28 cellular contexts compared by ENCODE assay signal in genomic region chr2:115825912-115826311, GRCh38.
"Had no signal": no experiment of that assay in that cellular context is flagged by ENCODE, and none has a peak within 500 bp of the region (broad histone marks: within the 10 kb centered on the region; RNA-seq: fewer than 3 reads in every experiment).

No MANE protein-coding gene starts in this region.

- H3K4me1 Mint-ChIP-seq: stimulated activated effector memory CD8-positive, alpha-beta T cell treated with anti-CD3 and anti-CD28 coated beads, Interleukin-12 subunit alpha, Interleukin-12 subunit beta, amount 100 ng/mL, for 72 hours; stimulated activated memory B cell treated with anti-CD40 and anti-IgM and Interleukin-4, amounts not matched to agents 10 μg/mL and 1 μg/mL and 100 μg/mL, for 72 hours; stimulated activated naive B cell treated with anti-CD40 and anti-IgM and Interleukin-4, amounts not matched to agents 10 μg/mL and 1 μg/mL and 100 μg/mL, for 72 hours; stimulated activated naive CD8-positive, alpha-beta T cell treated with anti-CD3 and anti-CD28 coated beads, Interleukin-15, amount 100 ng/mL, for 72 hours had no signal

- H3K27ac Mint-ChIP-seq: stimulated activated effector memory CD8-positive, alpha-beta T cell treated with anti-CD3 and anti-CD28 coated beads, Interleukin-12 subunit alpha, Interleukin-12 subunit beta, amount 100 ng/mL, for 72 hours; stimulated activated memory B cell treated with anti-CD40 and anti-IgM and Interleukin-4, amounts not matched to agents 10 μg/mL and 1 μg/mL and 100 μg/mL, for 72 hours; stimulated activated naive B cell treated with anti-CD40 and anti-IgM and Interleukin-4, amounts not matched to agents 10 μg/mL and 1 μg/mL and 100 μg/mL, for 72 hours; stimulated activated naive CD8-positive, alpha-beta T cell treated with anti-CD3 and anti-CD28 coated beads, Interleukin-15, amount 100 ng/mL, for 72 hours; stimulated activated naive CD8-positive, alpha-beta T cell treated with anti-CD3 and anti-CD28 coated beads, Interleukin-15, Interleukin-2, amounts not matched to agents 100 ng/mL and 50 ng/mL, for 24 hours; type B pancreatic cell had no signal

- H3K27ac ChIP-seq: stomach, suprapubic skin, testis, thoracic aorta, thyroid gland, tibial artery, tibial nerve, transverse colon, upper lobe of left lung, upper lobe of right lung, uterus, vagina had no signal

- H3K36me3 Mint-ChIP-seq: stimulated activated effector memory CD8-positive, alpha-beta T cell treated with anti-CD3 and anti-CD28 coated beads, Interleukin-12 subunit alpha, Interleukin-12 subunit beta, amount 100 ng/mL, for 72 hours; stimulated activated memory B cell treated with anti-CD40 and anti-IgM and Interleukin-4, amounts not matched to agents 10 μg/mL and 1 μg/mL and 100 μg/mL, for 72 hours; stimulated activated naive B cell treated with anti-CD40 and anti-IgM and Interleukin-4, amounts not matched to agents 10 μg/mL and 1 μg/mL and 100 μg/mL, for 72 hours; type B pancreatic cell had no signal

- H3K9me3 Mint-ChIP-seq: stimulated activated naive CD8-positive, alpha-beta T cell treated with anti-CD3 and anti-CD28 coated beads, Interleukin-15, Interleukin-2, amounts not matched to agents 100 ng/mL and 50 ng/mL, for 24 hours; type B pancreatic cell had no signal

- H3K4me3 ChIP-seq: stomach, suprapubic skin, testis, thoracic aorta, thyroid gland, tibial artery, tibial nerve, transverse colon, upper lobe of left lung, upper lobe of right lung, uterus, vagina had no signal

- DNase-seq: stimulated activated CD4-positive, alpha-beta T cell treated with anti-CD3 and anti-CD28 coated beads, Interleukin-2, amount 100 ng/mL, for 48 hours; stimulated activated CD4-positive, alpha-beta T cell treated with anti-CD3 and anti-CD28 coated beads, Interleukin-4, amount 100 ng/mL, for 1 hour; stimulated activated CD4-positive, alpha-beta T cell treated with anti-CD3 and anti-CD28 coated beads, Interleukin-4, amount 100 ng/mL, for 24 hours; stimulated activated CD4-positive, alpha-beta T cell treated with anti-CD3 and anti-CD28 coated beads, Interleukin-4, amount 100 ng/mL, for 4 hours; stimulated activated CD8-positive, alpha-beta memory T cell treated with anti-CD3 and anti-CD28 coated beads, Interleukin-4, amount 100 ng/mL, for 48 hours; stimulated activated naive B cell treated with anti-CD40 and anti-IgM and Interleukin-4, amounts not matched to agents 10 μg/mL and 1 μg/mL and 100 μg/mL, for 72 hours; stimulated activated naive CD4-positive, alpha-beta T cell; stimulated activated naive CD4-positive, alpha-beta T cell treated with Interleukin-2 at 50 U/mL for 16 hours; stimulated activated naive CD8-positive, alpha-beta T cell treated with anti-CD3 and anti-CD28 coated beads, Interleukin-15, amount 100 ng/mL, for 72 hours; stimulated activated naive CD8-positive, alpha-beta T cell treated with anti-CD3 and anti-CD28 coated beads, Interleukin-15, Interleukin-2, amounts not matched to agents 100 U/mL and 50 U/mL, for 24 hours; stomach; substantia nigra; testis; thyroid gland; tibial artery; transverse colon; trophoblast cell; upper lobe of left lung; upper lobe of right lung; uterus had no signal

- H3K27me3 Mint-ChIP-seq: stimulated activated memory B cell treated with anti-CD40 and anti-IgM and Interleukin-4, amounts not matched to agents 10 μg/mL and 1 μg/mL and 100 μg/mL, for 72 hours; stimulated activated naive B cell treated with anti-CD40 and anti-IgM and Interleukin-4, amounts not matched to agents 10 μg/mL and 1 μg/mL and 100 μg/mL, for 72 hours; stimulated activated naive CD8-positive, alpha-beta T cell treated with anti-CD3 and anti-CD28 coated beads, Interleukin-15, amount 100 ng/mL, for 72 hours; stimulated activated naive CD8-positive, alpha-beta T cell treated with anti-CD3 and anti-CD28 coated beads, Interleukin-15, Interleukin-2, amounts not matched to agents 100 ng/mL and 50 ng/mL, for 24 hours; type B pancreatic cell had no signal

- H3K9me3 ChIP-seq: suprapubic skin, testis, thoracic aorta, thyroid gland, tibial artery, tibial nerve, transverse colon, upper lobe of left lung, upper lobe of right lung, uterus, vagina had no signal

- H3K4me1 ChIP-seq: stomach, suprapubic skin, testis, thyroid gland, tibial artery, tibial nerve, transverse colon, upper lobe of left lung, upper lobe of right lung, uterus, vagina had no signal

- H3K36me3 ChIP-seq: stomach, suprapubic skin, thoracic aorta, thyroid gland, tibial artery, tibial nerve, transverse colon, upper lobe of left lung, upper lobe of right lung, uterus, vagina had no signal

- ATAC-seq: stimulated activated effector memory CD8-positive, alpha-beta T cell treated with anti-CD3 and anti-CD28 coated beads, Interleukin-12 subunit alpha, Interleukin-12 subunit beta, amount 100 ng/mL, for 72 hours; stimulated activated memory B cell treated with anti-CD40 and anti-IgM and Interleukin-4, amounts not matched to agents 10 μg/mL and 1 μg/mL and 100 μg/mL, for 72 hours; stimulated activated naive B cell treated with anti-CD40 and anti-IgM and Interleukin-4, amounts not matched to agents 10 μg/mL and 1 μg/mL and 100 μg/mL, for 72 hours; stimulated activated naive CD8-positive, alpha-beta T cell treated with anti-CD3 and anti-CD28 coated beads, Interleukin-15, amount 100 ng/mL, for 72 hours; stimulated activated naive CD8-positive, alpha-beta T cell treated with anti-CD3 and anti-CD28 coated beads, Interleukin-15, Interleukin-2, amounts not matched to agents 100 U/mL and 50 U/mL, for 24 hours; upper lobe of right lung had no signal

- H3K27me3 ChIP-seq: stomach, suprapubic skin, testis, thyroid gland, tibial artery, tibial nerve, transverse colon, upper lobe of left lung, upper lobe of right lung, uterus, vagina had no signal

- H3K4me3 Mint-ChIP-seq: stimulated activated effector memory CD8-positive, alpha-beta T cell treated with anti-CD3 and anti-CD28 coated beads, Interleukin-12 subunit alpha, Interleukin-12 subunit beta, amount 100 ng/mL, for 72 hours; stimulated activated memory B cell treated with anti-CD40 and anti-IgM and Interleukin-4, amounts not matched to agents 10 μg/mL and 1 μg/mL and 100 μg/mL, for 72 hours; stimulated activated naive B cell treated with anti-CD40 and anti-IgM and Interleukin-4, amounts not matched to agents 10 μg/mL and 1 μg/mL and 100 μg/mL, for 72 hours; stimulated activated naive CD8-positive, alpha-beta T cell treated with anti-CD3 and anti-CD28 coated beads, Interleukin-15, amount 100 ng/mL, for 72 hours; stimulated activated naive CD8-positive, alpha-beta T cell treated with anti-CD3 and anti-CD28 coated beads, Interleukin-15, Interleukin-2, amounts not matched to agents 100 ng/mL and 50 ng/mL, for 24 hours; type B pancreatic cell had no signal
